ENCODE assay signal across 20 cellular contexts in the genomic region with DNA sequence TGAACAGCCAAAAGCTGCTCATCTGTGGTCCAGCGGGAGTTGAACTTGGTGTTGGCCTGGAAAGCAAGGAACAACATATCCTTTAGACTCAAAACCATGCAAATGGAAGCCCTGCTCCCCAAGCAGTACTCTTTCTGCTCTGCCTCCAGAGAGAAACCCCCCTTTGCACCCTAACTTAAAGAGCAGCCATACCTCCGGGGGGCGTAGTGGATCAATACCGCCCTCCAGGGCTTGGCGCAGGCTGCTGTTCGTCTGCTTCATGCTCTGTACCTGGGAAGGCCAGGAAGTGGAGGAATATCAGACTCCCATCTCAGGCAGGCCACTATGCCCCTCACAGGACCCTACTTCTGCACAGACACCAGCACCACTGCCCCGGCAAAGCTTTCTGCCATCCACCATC. TPM values are rescaled to one million over a fixed set of nuclear protein-coding genes. Genes with fewer than 3 reads are reported as not detected.
"Had no signal": no experiment of that assay in that cellular context is flagged by ENCODE, and none has a peak within 500 bp of the region (broad histone marks: within the 10 kb centered on the region; RNA-seq: fewer than 3 reads in every experiment).

No MANE protein-coding gene starts in this region.

- H3K27me3 ChIP-seq: colonic mucosa, right atrium auricular region, tibial artery had no signal

- H3K27ac Mint-ChIP-seq: activated CD8-positive, alpha-beta T cell treated with anti-CD3 and anti-CD28 coated beads, Interleukin-2, amount 10 ng/mL, durations not matched to agents 7 days and 5 days; naive thymus-derived CD8-positive, alpha-beta T cell; progenitor cell of endocrine pancreas had no signal

- H3K27me3 Mint-ChIP-seq: naive thymus-derived CD8-positive, alpha-beta T cell; progenitor cell of endocrine pancreas had no signal

- DNase-seq: activated CD4-positive, alpha-beta T cell treated with anti-CD3 and anti-CD28 coated beads for 4 hours; activated CD8-positive, alpha-beta memory T cell treated with anti-CD3 and anti-CD28 coated beads, Interleukin-2, amount 50 U/mL, for 4 hours; activated CD8-positive, alpha-beta T cell treated with anti-CD3 and anti-CD28 coated beads, Interleukin-2, amount 10 ng/mL, durations not matched to agents 7 days and 5 days; activated naive CD4-positive, alpha-beta T cell treated with Interleukin-2 at 50 U/mL for 16 hours; colonic mucosa; esophagus squamous epithelium; hypothalamus; kidney; left lung; mammary epithelial cell; naive thymus-derived CD8-positive, alpha-beta T cell; occipital lobe; stimulated activated CD4-positive, alpha-beta T cell treated with anti-CD3 and anti-CD28 coated beads, Interleukin-15, amount 100 ng/mL, for 24 hours; stimulated activated CD4-positive, alpha-beta T cell treated with anti-CD3 and anti-CD28 coated beads, Interleukin-4, amount 100 ng/mL, for 1 hour; stimulated activated naive CD4-positive, alpha-beta T cell; tibial artery had no signal

- H3K9me3 ChIP-seq: colonic mucosa, esophagus squamous epithelium, left lung, right atrium auricular region, tibial artery had no signal

- H3K4me3 ChIP-seq: colonic mucosa, esophagus squamous epithelium, left lung, right atrium auricular region, skin epidermis, tibial artery had no signal

- H3K27ac ChIP-seq: colonic mucosa, esophagus squamous epithelium, left lung, right atrium auricular region, skin epidermis had no signal

- H3K9me3 Mint-ChIP-seq: naive thymus-derived CD8-positive, alpha-beta T cell had no signal

- H3K4me3 Mint-ChIP-seq: activated CD8-positive, alpha-beta T cell treated with anti-CD3 and anti-CD28 coated beads, Interleukin-2, amount 10 ng/mL, durations not matched to agents 7 days and 5 days had no signal

- ATAC-seq: activated CD8-positive, alpha-beta T cell treated with anti-CD3 and anti-CD28 coated beads, Interleukin-2, amount 10 ng/mL, durations not matched to agents 7 days and 5 days; left lung; naive thymus-derived CD8-positive, alpha-beta T cell had no signal

RNA-seq across cellular contexts. Expression of gene RCOR2, which starts 4.3 kb away (rescaled TPM):
- total RNA-seq: naive thymus-derived CD8-positive, alpha-beta T cell; T-helper 1 cell treated with Interleukin-12 subunit alpha and Interleukin-12 subunit beta and Interleukin-4 antibody, amounts not matched to agents 30 ng/mL and 1 ng/mL, for 36 hours had no signal
